ENCODE assay signal across 23 cellular contexts in the genomic region with DNA sequence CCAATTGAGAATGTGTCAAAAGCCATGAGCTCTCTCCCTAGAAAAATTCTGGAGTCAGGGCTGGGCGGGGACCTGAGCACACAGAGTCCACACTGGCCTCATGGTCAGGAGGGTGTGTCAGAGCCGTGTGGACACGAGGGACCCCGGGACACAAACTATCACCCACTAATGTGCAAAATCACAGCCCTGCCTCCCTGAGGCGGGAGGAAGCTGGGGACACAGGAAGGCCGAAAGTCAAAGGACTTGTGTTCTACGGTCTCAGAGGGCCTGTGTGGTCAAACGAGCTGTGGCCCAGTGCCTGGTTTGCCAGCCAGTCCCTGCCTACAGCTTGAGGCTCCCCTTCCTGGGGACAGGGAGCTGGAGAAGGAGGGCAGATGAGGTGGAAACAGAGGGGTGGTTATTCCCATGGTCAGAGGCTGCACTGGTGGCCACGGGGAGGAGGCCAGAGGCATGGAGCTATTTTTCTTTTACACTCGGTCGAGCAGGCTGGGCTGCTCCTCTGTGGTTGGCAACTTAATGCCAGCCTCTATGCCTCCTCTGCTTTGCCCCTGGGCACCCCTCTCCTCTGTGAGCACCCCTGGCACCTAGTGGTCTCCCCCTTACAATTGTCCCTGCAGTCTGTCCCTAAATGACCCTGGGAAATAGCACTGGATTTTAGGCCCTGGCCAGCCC. TPM values are rescaled to one million over a fixed set of nuclear protein-coding genes. Genes with fewer than 3 reads are reported as not detected.
DNase-seq lines count a peak whose midpoint lies in the region; ATAC-seq, FAIRE-seq and TF ChIP-seq lines count a peak whose summit lies in the region.
"Had no signal": no experiment of that assay in that cellular context is flagged by ENCODE, and none has a peak within 500 bp of the region (broad histone marks: within the 10 kb centered on the region; RNA-seq: fewer than 3 reads in every experiment).

No MANE protein-coding gene starts in this region.

- H3K4me3 Mint-ChIP-seq in endothelial cell (ENCODE audit: unreplicated experiment): peak overlapping the region; percentile 21
- H3K4me3 Mint-ChIP-seq: activated CD4-positive, alpha-beta T cell treated with anti-CD3 and anti-CD28 coated beads for 36 hours; activated CD8-positive, alpha-beta T cell treated with anti-CD3 and anti-CD28 coated beads, Interleukin-2, amount 10 ng/mL, durations not matched to agents 7 days and 5 days; B cell; T-helper 17 cell had no signal

- DNase-seq in HepG2 (ENCODE audit: low spot score): no peak
- DNase-seq in right lobe of liver: no peak
- DNase-seq in endothelial cell (ENCODE audit: low spot score): no peak
- DNase-seq in osteoblast (ENCODE audit: insufficient read length, low spot score, missing footprints): peak; percentile 85
- peak; percentile 65 for DNase-seq in transverse colon
- no peak for DNase-seq in effector CD4-positive, alpha-beta T cell
- no peak for DNase-seq in central memory CD4-positive, alpha-beta T cell
- no peak for DNase-seq in AG08395 (ENCODE audit: low spot score)
- DNase-seq: activated CD4-positive, alpha-beta T cell treated with anti-CD3 and anti-CD28 coated beads for 36 hours; activated CD8-positive, alpha-beta T cell treated with anti-CD3 and anti-CD28 coated beads, Interleukin-2, amount 10 ng/mL, durations not matched to agents 7 days and 5 days; DMS53; effector memory CD4-positive, alpha-beta T cell; erythroblast; heart left ventricle; kidney glomerular epithelial cell; T-helper 17 cell had no signal

- no peak overlapping the region for H3K4me3 ChIP-seq in HepG2 (replicated peaks in 1 of 3; ENCODE audit: insufficient read depth in 1 of 3, low read depth in 2 of 3, low read length in 3 of 3)
- no peak overlapping the region for H3K4me3 ChIP-seq in right lobe of liver
- no peak overlapping the region for H3K4me3 ChIP-seq in osteoblast (ENCODE audit: insufficient read depth, low read length)
- no peak overlapping the region for H3K4me3 ChIP-seq in transverse colon
- H3K4me3 ChIP-seq: A549, body of pancreas, heart left ventricle, prostate gland, upper lobe of left lung had no signal

- H3K36me3 ChIP-seq in HepG2 (replicated peaks in 1 of 2; ENCODE audit: control insufficient read depth in 1 of 2, insufficient read depth in 2 of 2, low read length in 2 of 2) (no peaks in the 10 kb centered on the region), right lobe of liver (no peaks in the 10 kb centered on the region), osteoblast (ENCODE audit: insufficient read depth, low read length) (peaks cover 6% of the 10 kb centered on the region), transverse colon (peaks cover 0 to 7% (median 0%) of the 10 kb centered on the region in 4 donors)
- H3K36me3 ChIP-seq: heart left ventricle, prostate gland, upper lobe of left lung had no signal

- no peak for TF ChIP-seq POLR2A in HepG2 (IDR thresholded peaks at IDR 0.05; ENCODE audit: insufficient read depth in 1 of 2, low read depth in 2 of 2, low read length in 2 of 2)
- no peak for TF ChIP-seq POLR2A in right lobe of liver (IDR thresholded peaks at IDR 0.05)
- peak; percentile 44 for TF ChIP-seq POLR2A in transverse colon (IDR thresholded peaks at IDR 0.05)

- POLR2A ChIA-PET in HepG2 (lab: Yijun Ruan, JAX): interaction anchor here (1.7 kb wide), 1 partner anchor 26 kb away, joined by 6 read pairs; no protein-coding TSS in a partner anchor

- TF ChIP-seq CTCF in HepG2 (CRISPR knock-in tag; IDR thresholded peaks at IDR 0.05) (no peak), right lobe of liver (IDR thresholded peaks at IDR 0.05) (no peak), endothelial cell (IDR thresholded peaks at IDR 0.05; ENCODE audit: unreplicated experiment) (no peak), osteoblast (IDR thresholded peaks at IDR 0.05; ENCODE audit: extremely low read depth, low read depth, low read length) (no peak), transverse colon (IDR thresholded peaks at IDR 0.05) (no peak)

- H3K4me1 ChIP-seq in HepG2 (ENCODE audit: insufficient read depth, low read length) (peaks cover 95% of the 10 kb centered on the region), right lobe of liver (peaks cover 0 to 10% (median 0%) of the 10 kb centered on the region in 4 donors), osteoblast (ENCODE audit: insufficient read depth, low read length) (no peaks in the 10 kb centered on the region), transverse colon (peaks cover 36 to 64% (median 42%) of the 10 kb centered on the region in 4 donors)

- H3K27ac ChIP-seq in HepG2 (ENCODE audit: extremely low read length, insufficient read depth, low read length): no peak overlapping the region
- H3K27ac ChIP-seq in right lobe of liver: no peak overlapping the region
- H3K27ac ChIP-seq in osteoblast (ENCODE audit: low read depth, low read length): no peak overlapping the region
- peak overlapping the region; percentile 86 to 91 (median 88) for H3K27ac ChIP-seq in transverse colon
- H3K27ac ChIP-seq: A549, neutrophil, prostate gland, upper lobe of left lung had no signal

- CTCF ChIA-PET in HepG2 (lab: Yijun Ruan, JAX; ENCODE audit: low intra/inter-chr PET ratio, low total read pairs): no interaction called here

- H3K27me3 ChIP-seq in HepG2 (ENCODE audit: control insufficient read depth in 1 of 2, insufficient read depth in 2 of 2, low read length in 2 of 2) (peaks cover 3 to 6% of the 10 kb centered on the region in 2 experiments; a peak in 3 of 5 replicates), right lobe of liver (no peaks in the 10 kb centered on the region), osteoblast (ENCODE audit: insufficient read depth, low read length) (no peaks in the 10 kb centered on the region), transverse colon (no peaks in the 10 kb centered on the region)
- H3K27me3 ChIP-seq: body of pancreas, heart left ventricle, neutrophil, upper lobe of left lung had no signal

- no peaks in the 10 kb centered on the region for H3K79me2 ChIP-seq in HepG2 (ENCODE audit: insufficient read depth, low read length)
- no peaks in the 10 kb centered on the region for H3K79me2 ChIP-seq in osteoblast (ENCODE audit: insufficient read depth, low read length)

- no peaks in the 10 kb centered on the region for H3K36me3 Mint-ChIP-seq in endothelial cell (ENCODE audit: low read depth, unreplicated experiment)

- in situ Hi-C loops in HepG2 (cut with HindIII; ENCODE audit: extremely low pct_ligation_motif_present, low pct_unique_long_range_greater_than_20kb) (no loop called here), transverse colon (cut with MboI; ENCODE audit: low pct_ligation_motif_present in 1 of 4, low pct_unique_long_range_greater_than_20kb in 1 of 4, low sequenced_read_pairs in 3 of 4) (no loop called here)

- no peak overlapping the region for H2AFZ ChIP-seq in HepG2 (ENCODE audit: low read length)
- no peak overlapping the region for H2AFZ ChIP-seq in osteoblast (ENCODE audit: low read length)

- no TSS peak for BruUV-seq in HepG2 (replicated peaks; lab: Mats Ljungman, UMichigan)

- no peak for TF ChIP-seq RAD21 in HepG2 (CRISPR knock-in tag; IDR thresholded peaks at IDR 0.05)

- H4K20me1 ChIP-seq in HepG2 (ENCODE audit: insufficient read depth, low read length): peaks cover 2% of the 10 kb centered on the region; the same call in 1 of the 2 replicates
- H4K20me1 ChIP-seq in osteoblast (ENCODE audit: insufficient read depth, low read length): peaks cover 15% of the 10 kb centered on the region

- intact Hi-C loops in HepG2 (cut with micrococcal nuclease; ENCODE audit: unreplicated experiment): loop anchor here (5.0 kb wide), 1 partner anchor 58 kb away; no protein-coding TSS in a partner anchor
- intact Hi-C loops in right lobe of liver (cut with DNase I): no loop called here
- intact Hi-C loops in transverse colon (cut with DNase I; ENCODE audit: low total_unique reads): no loop called here

- H3K9me3 ChIP-seq in HepG2 (ENCODE audit: low read length) (no peaks in the 10 kb centered on the region), right lobe of liver (no peaks in the 10 kb centered on the region), osteoblast (ENCODE audit: low read depth, low read length) (no peaks in the 10 kb centered on the region), transverse colon (no peaks in the 10 kb centered on the region)
- H3K9me3 ChIP-seq: A549, body of pancreas, heart left ventricle, neutrophil, prostate gland, upper lobe of left lung had no signal

- H3K9ac ChIP-seq in HepG2 (ENCODE audit: insufficient read depth, low read depth, low read length): no peak overlapping the region

- TF ChIP-seq EP300 in HepG2 (IDR thresholded peaks at IDR 0.05; ENCODE audit: low read depth in 2 of 2, low read length in 2 of 2) (no peak), HepG2 (CRISPR knock-in tag; IDR thresholded peaks at IDR 0.05; ENCODE audit: borderline replicate concordance) (no peak), transverse colon (IDR thresholded peaks at IDR 0.05; ENCODE audit: low read depth) (no peak)

- H3K9me3 Mint-ChIP-seq in endothelial cell (ENCODE audit: unreplicated experiment): no peaks in the 10 kb centered on the region
- H3K9me3 Mint-ChIP-seq: activated T-helper 2 cell treated with anti-CD3 and anti-CD28 coated beads, Interferon-gamma antibody, Interleukin-2, Interleukin-4, amounts not matched to agents 10 μg/mL and 5 μg/mL and 100 μg/mL, durations not matched to agents 14 hours and 24 hours and 36 hours had no signal

- ATAC-seq in HepG2 (no peak), right lobe of liver (no peak)
- ATAC-seq: activated CD4-positive, alpha-beta T cell treated with anti-CD3 and anti-CD28 coated beads for 36 hours; activated CD8-positive, alpha-beta T cell treated with anti-CD3 and anti-CD28 coated beads, Interleukin-2, amount 10 ng/mL, durations not matched to agents 7 days and 5 days; T-helper 17 cell had no signal

- no peak for FAIRE-seq in HepG2 (lab: Jason Lieb, UNC)
- FAIRE-seq: A549 had no signal

- H3K27me3 Mint-ChIP-seq in endothelial cell (ENCODE audit: unreplicated experiment): peaks cover 11% of the 10 kb centered on the region
- H3K27me3 Mint-ChIP-seq: activated CD4-positive, alpha-beta T cell treated with anti-CD3 and anti-CD28 coated beads for 36 hours; B cell; T-helper 17 cell had no signal

- no peak overlapping the region for H3K27ac Mint-ChIP-seq in endothelial cell (ENCODE audit: unreplicated experiment)
- H3K27ac Mint-ChIP-seq: activated CD4-positive, alpha-beta T cell treated with anti-CD3 and anti-CD28 coated beads for 36 hours; activated CD8-positive, alpha-beta T cell treated with anti-CD3 and anti-CD28 coated beads, Interleukin-2, amount 10 ng/mL, durations not matched to agents 7 days and 5 days; activated T-helper 2 cell treated with anti-CD3 and anti-CD28 coated beads, Interferon-gamma antibody, Interleukin-2, Interleukin-4, amounts not matched to agents 10 μg/mL and 5 μg/mL and 100 μg/mL, durations not matched to agents 14 hours and 24 hours and 36 hours; B cell; T-helper 17 cell had no signal

- H3K4me2 ChIP-seq in HepG2 (ENCODE audit: low read depth, low read length) (no peak overlapping the region), osteoblast (ENCODE audit: insufficient read depth, low read length) (no peak overlapping the region)
- H3K4me2 ChIP-seq: A549 had no signal

- 42% methylated on average over 6 of the region's 11 CpGs for WGBS in HepG2 (ENCODE audit: low lambda C conversion rate)
- 72% methylated on average over 5 of the region's 11 CpGs for WGBS in right lobe of liver (ENCODE audit: insufficient coverage, low coverage, low lambda C conversion rate, missing lambda C conversion rate)
- 65% methylated on average over 11 of the region's 11 CpGs; no CpG with 5 or more reads in 1 of the 2 donors for WGBS in transverse colon (ENCODE audit: low coverage in 1 of 2), 2 donors

- H3K4me1 Mint-ChIP-seq in endothelial cell (ENCODE audit: unreplicated experiment): peaks cover 17% of the 10 kb centered on the region
- H3K4me1 Mint-ChIP-seq: activated CD4-positive, alpha-beta T cell treated with anti-CD3 and anti-CD28 coated beads for 36 hours; B cell had no signal

RNA-seq across cellular contexts. Expression of a gene that starts 27.2 kb away (rescaled TPM):
- total RNA-seq in HepG2 (2016; rRNA removed; fragmentation: Illumina TruSeq; extraction: Trizol) (0.06 TPM in 1 of 2 replicates, not detected in the other), right lobe of liver (under 1 TPM; 0.12 to 0.62 (median 0.22) TPM), endothelial cell (ENCODE audit: unreplicated experiment) (0.95 TPM), osteoblast (0.88 and 1.4 TPM in 2 replicates), transverse colon (100 to 1,000 TPM in 2 of 4 donors, 10 to 100 TPM in 2; 67.9 to 194 (median 115) TPM)
- not detected in 2 replicates for total RNA-seq in HepG2 (2016; cell fraction: cytosol; rRNA removed; fragmentation: Illumina TruSeq; extraction: Trizol; ENCODE audit: low read depth)
- total RNA-seq in HepG2 (2016; cell fraction: insoluble cytoplasmic fraction; rRNA removed; fragmentation: Illumina TruSeq; extraction: Trizol): 0.10 TPM in 1 of 2 replicates, not detected in the other
- total RNA-seq in HepG2 (2016; cell fraction: membrane; rRNA removed; fragmentation: Illumina TruSeq; extraction: Trizol): 0.15 and 0.21 TPM in 2 replicates
- not detected in 2 replicates for total RNA-seq in HepG2 (2016; cell fraction: nucleus; rRNA removed; fragmentation: Illumina TruSeq; extraction: Trizol)
- polyA plus RNA-seq in HepG2 (2011; rRNA removed): 0.03 and 0.18 TPM in 2 replicates
- 0.04 and 0.06 TPM in 2 replicates for polyA plus RNA-seq in HepG2 (2011; cell fraction: cytosol; rRNA removed)
- 0.10 and 0.12 TPM in 2 replicates for polyA plus RNA-seq in HepG2 (2011; cell fraction: nucleus; rRNA removed)
- polyA plus RNA-seq in HepG2 (2012): 0.64 and 0.87 TPM in 2 replicates
- not detected in 2 replicates for polyA plus RNA-seq in HepG2 (2016; cell fraction: cytosol; fragmentation: Illumina TruSeq; extraction: Trizol; ENCODE audit: low read depth)
- not detected in 2 replicates for polyA plus RNA-seq in HepG2 (2016; cell fraction: insoluble cytoplasmic fraction; fragmentation: Illumina TruSeq; extraction: Trizol; ENCODE audit: low read depth)
- polyA plus RNA-seq in HepG2 (2016; cell fraction: membrane; fragmentation: Illumina TruSeq; extraction: Trizol; ENCODE audit: low read depth): 0.08 TPM in 1 of 2 replicates, not detected in the other
- not detected in 2 replicates for polyA plus RNA-seq in HepG2 (2016; cell fraction: nucleus; fragmentation: Illumina TruSeq; extraction: Trizol; ENCODE audit: insufficient read depth, low read depth)
- polyA minus RNA-seq in HepG2 (2011; rRNA and poly(A)+ RNA removed; ENCODE audit: low replicate concordance): 1.6 TPM in 1 of 2 replicates, not detected in the other
- not detected in 2 replicates for polyA minus RNA-seq in HepG2 (2011; cell fraction: cytosol; rRNA and poly(A)+ RNA removed)
- 0.25 TPM in 1 of 2 replicates, not detected in the other for polyA minus RNA-seq in HepG2 (2011; cell fraction: nucleus; rRNA and poly(A)+ RNA removed)

RNA-seq across cellular contexts. Expression of a gene that starts 49.4 kb away (rescaled TPM):
- total RNA-seq in HepG2 (2016; rRNA removed; fragmentation: Illumina TruSeq; extraction: Trizol) (7.3 and 13.6 TPM in 2 replicates), right lobe of liver (1 to 10 TPM; 3.3 to 8.2 (median 4.8) TPM), endothelial cell (ENCODE audit: unreplicated experiment) (4.8 TPM), osteoblast (62.5 and 71.3 TPM in 2 replicates), transverse colon (1 to 10 TPM; 2.4 to 8.2 (median 4.4) TPM)
- total RNA-seq in HepG2 (2016; cell fraction: cytosol; rRNA removed; fragmentation: Illumina TruSeq; extraction: Trizol; ENCODE audit: low read depth): 3.5 and 3.8 TPM in 2 replicates
- 6.3 and 14.4 TPM in 2 replicates for total RNA-seq in HepG2 (2016; cell fraction: insoluble cytoplasmic fraction; rRNA removed; fragmentation: Illumina TruSeq; extraction: Trizol)
- total RNA-seq in HepG2 (2016; cell fraction: membrane; rRNA removed; fragmentation: Illumina TruSeq; extraction: Trizol): 3.2 and 4.6 TPM in 2 replicates
- total RNA-seq in HepG2 (2016; cell fraction: nucleus; rRNA removed; fragmentation: Illumina TruSeq; extraction: Trizol): 9.6 and 14.3 TPM in 2 replicates
- 21.3 and 37.6 TPM in 2 replicates for polyA plus RNA-seq in HepG2 (2011; rRNA removed)
- 20.1 and 21.2 TPM in 2 replicates for polyA plus RNA-seq in HepG2 (2011; cell fraction: cytosol; rRNA removed)
- polyA plus RNA-seq in HepG2 (2011; cell fraction: nucleus; rRNA removed): 40.8 and 61.1 TPM in 2 replicates
- polyA plus RNA-seq in HepG2 (2012): 26.6 and 37.4 TPM in 2 replicates
- 2.0 and 2.3 TPM in 2 replicates for polyA plus RNA-seq in HepG2 (2016; cell fraction: cytosol; fragmentation: Illumina TruSeq; extraction: Trizol; ENCODE audit: low read depth)
- polyA plus RNA-seq in HepG2 (2016; cell fraction: insoluble cytoplasmic fraction; fragmentation: Illumina TruSeq; extraction: Trizol; ENCODE audit: low read depth): 3.6 and 5.9 TPM in 2 replicates
- polyA plus RNA-seq in HepG2 (2016; cell fraction: membrane; fragmentation: Illumina TruSeq; extraction: Trizol; ENCODE audit: low read depth): 2.2 and 2.8 TPM in 2 replicates
- polyA plus RNA-seq in HepG2 (2016; cell fraction: nucleus; fragmentation: Illumina TruSeq; extraction: Trizol; ENCODE audit: insufficient read depth, low read depth): 14.9 and 19.2 TPM in 2 replicates
- 1.4 and 45.5 TPM in 2 replicates for polyA minus RNA-seq in HepG2 (2011; rRNA and poly(A)+ RNA removed; ENCODE audit: low replicate concordance)
- 24.7 and 31.6 TPM in 2 replicates for polyA minus RNA-seq in HepG2 (2011; cell fraction: cytosol; rRNA and poly(A)+ RNA removed)
- 11.8 and 18.9 TPM in 2 replicates for polyA minus RNA-seq in HepG2 (2011; cell fraction: nucleus; rRNA and poly(A)+ RNA removed)

Comparison
In these comparisons a context has a peak if more than half of its experiments do, and no peak if none do; other contexts are left out.
1. DNase-seq: peak in osteoblast (single experiment) and transverse colon (single experiment); none in HepG2 (single experiment), right lobe of liver (0 of 3), endothelial cell (single experiment), effector CD4-positive, alpha-beta T cell (single experiment), central memory CD4-positive, alpha-beta T cell (single experiment) and AG08395 (single experiment).
2. H3K27ac ChIP-seq: peak in transverse colon (4 of 4); none in HepG2 (single experiment), right lobe of liver (0 of 3) and osteoblast (single experiment).
3. RNA of a gene that starts 27.2 kb away (total RNA-seq): 67.9 to 194 TPM in transverse colon; 0.88 to 1.4 TPM in osteoblast, 0.95 TPM in endothelial cell (single experiment), 0.12 to 0.62 TPM in right lobe of liver and 0.06 to 0.21 TPM in HepG2; every median in the first group is over 10 times any median in the second.